In genomic region chr19:15640904-15641597, GRCh38 we compare ENCODE assay signal across 1 cellular context.
TF ChIP-seq lines count a peak whose summit lies in the region.

No MANE protein-coding gene starts in this region.

TF ChIP-seq in HepG2, 621 proteins besides CTCF, POLR2A, EP300 and RAD21 (continued from another document and continues in another):
- TF ChIP-seq KDM6A (CRISPR knock-in tag; IDR thresholded peaks at IDR 0.05; ENCODE audit: low read depth) (peak; percentile 89), SMC3 (IDR thresholded peaks at IDR 0.05; ENCODE audit: low read length) (no peak), ZNF224 (CRISPR knock-in tag; IDR thresholded peaks at IDR 0.05) (peak; percentile 49; the same call in 1 of the 2 replicates), ZNF788 (CRISPR knock-in tag; IDR thresholded peaks at IDR 0.05; ENCODE audit: borderline replicate concordance) (peak; percentile 73), TSC22D2 (CRISPR knock-in tag; IDR thresholded peaks at IDR 0.05; ENCODE audit: borderline replicate concordance) (no peak), DRAP1 (CRISPR knock-in tag; IDR thresholded peaks at IDR 0.05) (no peak), ZNF24 (IDR thresholded peaks at IDR 0.05) (no peak), NKX3-1 (CRISPR knock-in tag; IDR thresholded peaks at IDR 0.05) (no peak), SNAPC4 (CRISPR knock-in tag; IDR thresholded peaks at IDR 0.05) (no peak), KLF13 (CRISPR knock-in tag; IDR thresholded peaks at IDR 0.05) (no peak), SIN3B (IDR thresholded peaks at IDR 0.05; ENCODE audit: low read length) (no peak), HNF4G (IDR thresholded peaks at IDR 0.05; ENCODE audit: borderline replicate concordance, low read depth, low read length) (peak; percentile 94), HNF4G (CRISPR knock-in tag; IDR thresholded peaks at IDR 0.05; ENCODE audit: borderline replicate concordance, low read depth) (peak; percentile 60; the same call in 1 of the 2 replicates), PRPF4 (IDR thresholded peaks at IDR 0.05; ENCODE audit: low read depth, low read length, poor library complexity, severe bottlenecking) (no peak), CBX1 (IDR thresholded peaks at IDR 0.05; ENCODE audit: low read depth) (no peak), DPF2 (CRISPR knock-in tag; IDR thresholded peaks at IDR 0.05; ENCODE audit: borderline replicate concordance, low read depth) (peak; percentile 49; the same call in 1 of the 2 replicates), ZBTB49 (CRISPR knock-in tag; IDR thresholded peaks at IDR 0.05; ENCODE audit: borderline replicate concordance) (no peak), NFE2L1 (CRISPR knock-in tag; IDR thresholded peaks at IDR 0.05; ENCODE audit: borderline replicate concordance) (no peak), HOXA5 (CRISPR knock-in tag; IDR thresholded peaks at IDR 0.05) (0 out of 2 replicates have a peak, but pooled peaks have one; percentile 19), TRIM24 (CRISPR knock-in tag; IDR thresholded peaks at IDR 0.05) (no peak), ZC3H13 (CRISPR knock-in tag; IDR thresholded peaks at IDR 0.05) (no peak), EHMT2 (IDR thresholded peaks at IDR 0.05; ENCODE audit: borderline replicate concordance, low read depth, low read length) (peak; percentile 54; the same call in 1 of the 2 replicates), SMARCE1 (IDR thresholded peaks at IDR 0.05; ENCODE audit: borderline replicate concordance) (no peak), HDAC6 (IDR thresholded peaks at IDR 0.05; ENCODE audit: low read depth, low read length) (no peak), SATB2 (CRISPR knock-in tag; IDR thresholded peaks at IDR 0.05) (no peak), ZNF501 (CRISPR knock-in tag; IDR thresholded peaks at IDR 0.05) (no peak), TERF1 (CRISPR knock-in tag; IDR thresholded peaks at IDR 0.05) (no peak), TBX2 (CRISPR knock-in tag; IDR thresholded peaks at IDR 0.05; ENCODE audit: borderline replicate concordance) (no peak), PAXIP1 (CRISPR knock-in tag; conservative IDR thresholded peaks at IDR 0.05) (peak; percentile 89), ZFY (CRISPR knock-in tag; IDR thresholded peaks at IDR 0.05) (peak; percentile 79), MTF1 (CRISPR knock-in tag; IDR thresholded peaks at IDR 0.05) (no peak), ZNF235 (CRISPR knock-in tag; IDR thresholded peaks at IDR 0.05; ENCODE audit: borderline replicate concordance) (no peak), TFE3 (CRISPR knock-in tag; IDR thresholded peaks at IDR 0.05) (no peak), ZNF639 (CRISPR knock-in tag; conservative IDR thresholded peaks at IDR 0.05) (0 out of 2 replicates have a peak, but pooled peaks have one; percentile 23)
- TF ChIP-seq, protein P1, sequence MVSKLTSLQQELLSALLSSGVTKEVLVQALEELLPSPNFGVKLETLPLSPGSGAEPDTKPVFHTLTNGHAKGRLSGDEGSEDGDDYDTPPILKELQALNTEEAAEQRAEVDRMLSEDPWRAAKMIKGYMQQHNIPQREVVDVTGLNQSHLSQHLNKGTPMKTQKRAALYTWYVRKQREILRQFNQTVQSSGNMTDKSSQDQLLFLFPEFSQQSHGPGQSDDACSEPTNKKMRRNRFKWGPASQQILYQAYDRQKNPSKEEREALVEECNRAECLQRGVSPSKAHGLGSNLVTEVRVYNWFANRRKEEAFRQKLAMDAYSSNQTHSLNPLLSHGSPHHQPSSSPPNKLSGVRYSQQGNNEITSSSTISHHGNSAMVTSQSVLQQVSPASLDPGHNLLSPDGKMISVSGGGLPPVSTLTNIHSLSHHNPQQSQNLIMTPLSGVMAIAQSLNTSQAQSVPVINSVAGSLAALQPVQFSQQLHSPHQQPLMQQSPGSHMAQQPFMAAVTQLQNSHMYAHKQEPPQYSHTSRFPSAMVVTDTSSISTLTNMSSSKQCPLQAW (CRISPR knock-in tag; IDR thresholded peaks at IDR 0.05): peak; percentile 52; the same call in 1 of the 2 replicates
- TF ChIP-seq, protein P2, sequence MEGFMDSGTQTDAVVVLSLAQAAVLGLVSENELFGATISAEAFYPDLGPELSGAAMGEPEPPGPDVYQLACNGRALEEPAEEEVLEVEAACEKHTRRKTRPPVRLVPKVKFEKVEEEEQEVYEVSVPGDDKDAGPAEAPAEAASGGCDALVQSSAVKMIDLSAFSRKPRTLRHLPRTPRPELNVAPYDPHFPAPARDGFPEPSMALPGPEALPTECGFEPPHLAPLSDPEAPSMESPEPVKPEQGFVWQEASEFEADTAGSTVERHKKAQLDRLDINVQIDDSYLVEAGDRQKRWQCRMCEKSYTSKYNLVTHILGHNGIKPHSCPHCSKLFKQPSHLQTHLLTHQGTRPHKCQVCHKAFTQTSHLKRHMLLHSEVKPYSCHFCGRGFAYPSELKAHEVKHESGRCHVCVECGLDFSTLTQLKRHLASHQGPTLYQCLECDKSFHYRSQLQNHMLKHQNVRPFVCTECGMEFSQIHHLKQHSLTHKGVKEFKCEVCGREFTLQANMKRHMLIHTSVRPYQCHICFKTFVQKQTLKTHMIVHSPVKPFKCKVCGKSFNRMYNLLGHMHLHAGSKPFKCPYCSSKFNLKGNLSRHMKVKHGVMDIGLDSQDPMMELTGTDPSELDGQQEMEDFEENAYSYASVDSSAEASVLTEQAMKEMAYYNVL (CRISPR knock-in tag; IDR thresholded peaks at IDR 0.05; ENCODE audit: borderline replicate concordance): 0 out of 2 replicates have a peak, but pooled peaks have one; percentile 19
- TF ChIP-seq, protein P3, sequence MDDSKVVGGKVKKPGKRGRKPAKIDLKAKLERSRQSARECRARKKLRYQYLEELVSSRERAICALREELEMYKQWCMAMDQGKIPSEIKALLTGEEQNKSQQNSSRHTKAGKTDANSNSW (CRISPR knock-in tag; IDR thresholded peaks at IDR 0.05; ENCODE audit: borderline replicate concordance): no peak
- TF ChIP-seq, protein P4, sequence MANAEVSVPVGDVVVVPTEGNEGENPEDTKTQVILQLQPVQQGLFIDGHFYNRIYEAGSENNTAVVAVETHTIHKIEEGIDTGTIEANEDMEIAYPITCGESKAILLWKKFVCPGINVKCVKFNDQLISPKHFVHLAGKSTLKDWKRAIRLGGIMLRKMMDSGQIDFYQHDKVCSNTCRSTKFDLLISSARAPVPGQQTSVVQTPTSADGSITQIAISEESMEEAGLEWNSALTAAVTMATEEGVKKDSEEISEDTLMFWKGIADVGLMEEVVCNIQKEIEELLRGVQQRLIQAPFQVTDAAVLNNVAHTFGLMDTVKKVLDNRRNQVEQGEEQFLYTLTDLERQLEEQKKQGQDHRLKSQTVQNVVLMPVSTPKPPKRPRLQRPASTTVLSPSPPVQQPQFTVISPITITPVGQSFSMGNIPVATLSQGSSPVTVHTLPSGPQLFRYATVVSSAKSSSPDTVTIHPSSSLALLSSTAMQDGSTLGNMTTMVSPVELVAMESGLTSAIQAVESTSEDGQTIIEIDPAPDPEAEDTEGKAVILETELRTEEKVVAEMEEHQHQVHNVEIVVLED (CRISPR knock-in tag; IDR thresholded peaks at IDR 0.05; ENCODE audit: borderline replicate concordance): no peak
